In the genomic region with DNA sequence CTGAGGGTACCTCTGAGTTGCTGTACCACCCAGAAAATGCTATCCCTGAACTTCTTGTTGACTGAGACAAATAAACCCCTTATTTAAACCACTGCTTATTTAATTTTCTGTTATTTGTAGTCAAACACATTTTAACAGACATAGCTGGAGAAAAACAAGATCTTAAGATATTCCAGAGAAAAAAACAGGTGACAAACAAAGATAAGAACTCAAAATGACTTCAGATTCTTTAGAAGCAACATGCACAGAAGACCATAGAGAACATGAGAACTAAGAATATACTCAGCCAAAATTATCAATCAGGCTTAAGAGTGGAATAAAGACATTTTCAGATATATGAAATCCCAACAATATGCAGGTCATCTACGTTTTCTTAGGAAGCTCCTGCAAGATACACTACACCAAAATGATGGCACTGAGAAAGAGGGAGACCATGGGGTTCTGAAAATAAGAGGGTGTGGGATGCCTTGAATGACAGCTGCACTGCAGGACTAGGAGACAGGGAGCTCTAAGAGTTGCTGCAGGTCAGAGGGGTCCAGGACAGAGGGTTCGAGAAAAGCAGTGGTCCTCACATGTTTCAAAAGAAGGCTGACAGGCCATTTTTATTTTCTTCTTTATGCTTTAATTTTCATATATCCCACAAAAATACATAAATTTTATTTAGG, we compare ENCODE assay signal across 13 cellular contexts. TPM values are rescaled to one million over a fixed set of nuclear protein-coding genes. Genes with fewer than 3 reads are reported as not detected.
A peak's percentile ranks its signal among the peaks of the same experiment; 100 is the strongest.
DNase-seq lines count a peak whose midpoint lies in the region; ATAC-seq lines count a peak whose summit lies in the region.
"Had no signal": no experiment of that assay in that cellular context is flagged by ENCODE, and none has a peak within 500 bp of the region (broad histone marks: within the 10 kb centered on the region; RNA-seq: fewer than 3 reads in every experiment).

No MANE protein-coding gene starts in this region.

- peak overlapping the region; percentile 7 for H3K27ac Mint-ChIP-seq in activated T-cell treated with anti-CD3 and anti-CD28 coated beads, Interleukin-2, amount 50 U/mL, for 72 hours
- H3K27ac Mint-ChIP-seq in CD4-positive, CD25-positive, alpha-beta regulatory T cell, result peak overlapping the region in 2 of 3 donors; percentile 48 to 55
- H3K27ac Mint-ChIP-seq in stimulated activated effector memory CD8-positive, alpha-beta T cell treated with anti-CD3 and anti-CD28 coated beads, Interleukin-12 subunit alpha, Interleukin-12 subunit beta, amount 100 ng/mL, for 72 hours, result peak overlapping the region; percentile 61
- H3K27ac Mint-ChIP-seq: B cell had no signal

- no peaks in the 10 kb centered on the region for H3K4me1 Mint-ChIP-seq in activated T-cell treated with anti-CD3 and anti-CD28 coated beads, Interleukin-2, amount 50 U/mL, for 72 hours (ENCODE audit: low read depth)
- H3K4me1 Mint-ChIP-seq in activated T-cell treated with anti-CD3 and anti-CD28 coated beads, Interleukin-2, amount 50 U/mL, for 4 hours (ENCODE audit: low read depth), result no peaks in the 10 kb centered on the region
- H3K4me1 Mint-ChIP-seq in CD4-positive, CD25-positive, alpha-beta regulatory T cell, result peaks cover 0 to 6% (median 4%) of the 10 kb centered on the region in 4 donors
- H3K4me1 Mint-ChIP-seq in stimulated activated effector memory CD8-positive, alpha-beta T cell treated with anti-CD3 and anti-CD28 coated beads, Interleukin-12 subunit alpha, Interleukin-12 subunit beta, amount 100 ng/mL, for 72 hours, result no peaks in the 10 kb centered on the region
- H3K4me1 Mint-ChIP-seq: B cell had no signal

- no peaks in the 10 kb centered on the region for H3K9me3 Mint-ChIP-seq in activated T-cell treated with anti-CD3 and anti-CD28 coated beads, Interleukin-2, amount 50 U/mL, for 72 hours
- H3K9me3 Mint-ChIP-seq in activated T-cell treated with anti-CD3 and anti-CD28 coated beads, Interleukin-2, amount 50 U/mL, for 4 hours, result peaks cover 3% of the 10 kb centered on the region
- H3K9me3 Mint-ChIP-seq in CD4-positive, CD25-positive, alpha-beta regulatory T cell, result peaks cover 0 to 5% (median 1%) of the 10 kb centered on the region in 7 donors
- no peaks in the 10 kb centered on the region for H3K9me3 Mint-ChIP-seq in stimulated activated effector memory CD8-positive, alpha-beta T cell treated with anti-CD3 and anti-CD28 coated beads, Interleukin-12 subunit alpha, Interleukin-12 subunit beta, amount 100 ng/mL, for 72 hours

- no peak for ATAC-seq in activated T-cell treated with anti-CD3 and anti-CD28 coated beads, Interleukin-2, amount 50 U/mL, for 72 hours (replicated peaks in 1 of 2)
- ATAC-seq in activated T-cell treated with anti-CD3 and anti-CD28 coated beads, Interleukin-2, amount 50 U/mL, for 4 hours, result no peak
- no peak for ATAC-seq in CD4-positive, CD25-positive, alpha-beta regulatory T cell (ENCODE audit: low read depth in 2 of 2)
- no peak for ATAC-seq in stimulated activated effector memory CD8-positive, alpha-beta T cell treated with anti-CD3 and anti-CD28 coated beads, Interleukin-12 subunit alpha, Interleukin-12 subunit beta, amount 100 ng/mL, for 72 hours
- no peak for ATAC-seq in HG03196 (IDR thresholded peaks at IDR 0.05; ENCODE audit: unreplicated experiment)
- ATAC-seq: HCT116 had no signal

- peaks cover 11 to 21% of the 10 kb centered on the region in 2 donors for H3K36me3 Mint-ChIP-seq in activated T-cell treated with anti-CD3 and anti-CD28 coated beads, Interleukin-2, amount 50 U/mL, for 72 hours (ENCODE audit: insufficient read depth in 2 of 2)
- peaks cover 51% of the 10 kb centered on the region for H3K36me3 Mint-ChIP-seq in activated T-cell treated with anti-CD3 and anti-CD28 coated beads, Interleukin-2, amount 50 U/mL, for 4 hours (ENCODE audit: insufficient read depth)
- H3K36me3 Mint-ChIP-seq in CD4-positive, CD25-positive, alpha-beta regulatory T cell, result peaks cover 54% of the 10 kb centered on the region
- peaks cover 100% of the 10 kb centered on the region for H3K36me3 Mint-ChIP-seq in stimulated activated effector memory CD8-positive, alpha-beta T cell treated with anti-CD3 and anti-CD28 coated beads, Interleukin-12 subunit alpha, Interleukin-12 subunit beta, amount 100 ng/mL, for 72 hours

- H3K4me1 ChIP-seq in CD4-positive, CD25-positive, alpha-beta regulatory T cell (ENCODE audit: control insufficient read depth, insufficient read depth, low read length, poor library complexity, severe bottlenecking), result no peaks in the 10 kb centered on the region

- no peaks in the 10 kb centered on the region for H3K27me3 Mint-ChIP-seq in activated T-cell treated with anti-CD3 and anti-CD28 coated beads, Interleukin-2, amount 50 U/mL, for 72 hours (ENCODE audit: low read depth)
- no peaks in the 10 kb centered on the region for H3K27me3 Mint-ChIP-seq in activated T-cell treated with anti-CD3 and anti-CD28 coated beads, Interleukin-2, amount 50 U/mL, for 4 hours (ENCODE audit: low read depth)
- no peaks in the 10 kb centered on the region for H3K27me3 Mint-ChIP-seq in CD4-positive, CD25-positive, alpha-beta regulatory T cell
- H3K27me3 Mint-ChIP-seq: B cell had no signal

- no peaks in the 10 kb centered on the region for H3K27me3 ChIP-seq in CD4-positive, CD25-positive, alpha-beta regulatory T cell (ENCODE audit: control insufficient read depth, insufficient read depth, low read length)

- DNase-seq in activated T-cell treated with anti-CD3 and anti-CD28 coated beads, Interleukin-2, amount 50 U/mL, for 72 hours, result no peak
- no peak for DNase-seq in activated T-cell treated with anti-CD3 and anti-CD28 coated beads, Interleukin-2, amount 50 U/mL, for 4 hours
- DNase-seq in CD4-positive, CD25-positive, alpha-beta regulatory T cell, result no peak
- DNase-seq in CMK (ENCODE audit: low read depth) (peak; percentile 5), posterior vena cava (ENCODE audit: low spot score) (no peak)
- no peak for DNase-seq in stimulated activated effector memory CD8-positive, alpha-beta T cell treated with anti-CD3 and anti-CD28 coated beads, Interleukin-12 subunit alpha, Interleukin-12 subunit beta, amount 100 ng/mL, for 72 hours (ENCODE audit: low spot score in 2 of 2)
- DNase-seq: C1 segment of cervical spinal cord, DMS79 treated with DMSO at 0.1 percent for 48 hours, EL, GM23248 had no signal

- no peak overlapping the region for H3K27ac ChIP-seq in CD4-positive, CD25-positive, alpha-beta regulatory T cell (ENCODE audit: insufficient read depth, low read length, poor library complexity, severe bottlenecking)
- H3K27ac ChIP-seq: GM23248 had no signal

- peaks cover 63% of the 10 kb centered on the region for H3K36me3 ChIP-seq in CD4-positive, CD25-positive, alpha-beta regulatory T cell (ENCODE audit: control insufficient read depth, insufficient read depth, low read length)

- intact Hi-C loops in posterior vena cava (cut with DNase I), result no loop called here

- no peaks in the 10 kb centered on the region for H3K9me3 ChIP-seq in CD4-positive, CD25-positive, alpha-beta regulatory T cell (ENCODE audit: control insufficient read depth in 2 of 2, low read length in 2 of 2)

- H3K4me3 ChIP-seq in CD4-positive, CD25-positive, alpha-beta regulatory T cell (ENCODE audit: low read depth, low read length), result no peak overlapping the region
- H3K4me3 ChIP-seq: GM23248 had no signal

- no peak overlapping the region for H3K4me3 Mint-ChIP-seq in activated T-cell treated with anti-CD3 and anti-CD28 coated beads, Interleukin-2, amount 50 U/mL, for 72 hours
- no peak overlapping the region for H3K4me3 Mint-ChIP-seq in activated T-cell treated with anti-CD3 and anti-CD28 coated beads, Interleukin-2, amount 50 U/mL, for 4 hours
- H3K4me3 Mint-ChIP-seq in CD4-positive, CD25-positive, alpha-beta regulatory T cell, result no peak overlapping the region
- no peak overlapping the region for H3K4me3 Mint-ChIP-seq in stimulated activated effector memory CD8-positive, alpha-beta T cell treated with anti-CD3 and anti-CD28 coated beads, Interleukin-12 subunit alpha, Interleukin-12 subunit beta, amount 100 ng/mL, for 72 hours
- H3K4me3 Mint-ChIP-seq: B cell had no signal

RNA-seq across cellular contexts. Expression of a gene that starts 38.4 kb away (rescaled TPM):
- total RNA-seq in activated T-cell treated with anti-CD3 and anti-CD28 coated beads, Interleukin-2, amount 50 U/mL, for 72 hours, result 10 to 100 TPM; 22.9 to 30.1 TPM
- 10 to 100 TPM; 19.6 to 42.0 (median 21.6) TPM for total RNA-seq in activated T-cell treated with anti-CD3 and anti-CD28 coated beads, Interleukin-2, amount 50 U/mL, for 4 hours
- 34.1 TPM for total RNA-seq in CD4-positive, CD25-positive, alpha-beta regulatory T cell
- 10 to 100 TPM; 11.8 to 15.7 (median 13.6) TPM for polyA plus RNA-seq in CD4-positive, CD25-positive, alpha-beta regulatory T cell
- total RNA-seq in posterior vena cava, result 10 to 100 TPM; 24.8 to 34.9 TPM

RNA-seq across cellular contexts. Expression of a gene that starts 42.9 kb away (rescaled TPM):
- 10 to 100 TPM; 70.4 to 75.9 TPM for total RNA-seq in activated T-cell treated with anti-CD3 and anti-CD28 coated beads, Interleukin-2, amount 50 U/mL, for 72 hours
- 10 to 100 TPM; 39.0 to 40.6 (median 40.3) TPM for total RNA-seq in activated T-cell treated with anti-CD3 and anti-CD28 coated beads, Interleukin-2, amount 50 U/mL, for 4 hours
- total RNA-seq in CD4-positive, CD25-positive, alpha-beta regulatory T cell, result 40.7 TPM
- polyA plus RNA-seq in CD4-positive, CD25-positive, alpha-beta regulatory T cell, result 100 to 1,000 TPM in 2 of 4 donors, 10 to 100 TPM in 2; 87.6 to 108 (median 98.0) TPM
- total RNA-seq in posterior vena cava, result 10 to 100 TPM; 36.7 to 45.2 TPM

Comparison
In these comparisons a context has a peak if more than half of its experiments do, and no peak if none do; other contexts are left out.
1. H3K27ac Mint-ChIP-seq: peak in every context shown above with its lines; median percentile 61 in stimulated activated effector memory CD8-positive, alpha-beta T cell treated with anti-CD3 and anti-CD28 coated beads, Interleukin-12 subunit alpha, Interleukin-12 subunit beta, amount 100 ng/mL, for 72 hours; 52 in CD4-positive, CD25-positive, alpha-beta regulatory T cell; 7 in activated T-cell treated with anti-CD3 and anti-CD28 coated beads, Interleukin-2, amount 50 U/mL, for 72 hours.